ENCODE assay signal across 1 cellular context in genomic region chr17:74431568-74432483, GRCh38.
TF ChIP-seq lines count a peak whose summit lies in the region.

TSS of gene GPRC5C (plus strand) at chr17:74432088. CDS start at chr17:74439777, 7,689 bp downstream.

TF ChIP-seq in HCT116, 20 proteins besides CTCF, POLR2A, EP300 and RAD21 (continued from another document):
- TF ChIP-seq, protein P1, sequence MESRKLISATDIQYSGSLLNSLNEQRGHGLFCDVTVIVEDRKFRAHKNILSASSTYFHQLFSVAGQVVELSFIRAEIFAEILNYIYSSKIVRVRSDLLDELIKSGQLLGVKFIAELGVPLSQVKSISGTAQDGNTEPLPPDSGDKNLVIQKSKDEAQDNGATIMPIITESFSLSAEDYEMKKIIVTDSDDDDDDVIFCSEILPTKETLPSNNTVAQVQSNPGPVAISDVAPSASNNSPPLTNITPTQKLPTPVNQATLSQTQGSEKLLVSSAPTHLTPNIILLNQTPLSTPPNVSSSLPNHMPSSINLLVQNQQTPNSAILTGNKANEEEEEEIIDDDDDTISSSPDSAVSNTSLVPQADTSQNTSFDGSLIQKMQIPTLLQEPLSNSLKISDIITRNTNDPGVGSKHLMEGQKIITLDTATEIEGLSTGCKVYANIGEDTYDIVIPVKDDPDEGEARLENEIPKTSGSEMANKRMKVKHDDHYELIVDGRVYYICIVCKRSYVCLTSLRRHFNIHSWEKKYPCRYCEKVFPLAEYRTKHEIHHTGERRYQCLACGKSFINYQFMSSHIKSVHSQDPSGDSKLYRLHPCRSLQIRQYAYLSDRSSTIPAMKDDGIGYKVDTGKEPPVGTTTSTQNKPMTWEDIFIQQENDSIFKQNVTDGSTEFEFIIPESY (IDR thresholded peaks at IDR 0.05; ENCODE audit: extremely low read depth, insufficient replicate concordance, low read length) = peak; percentile 3
- TF ChIP-seq ELF1 (IDR thresholded peaks at IDR 0.05; ENCODE audit: borderline replicate concordance, low read depth) = no peak
- TF ChIP-seq POLR2AphosphoS5 (IDR thresholded peaks at IDR 0.05; ENCODE audit: low read depth, low read length) = peak; percentile 89
- TF ChIP-seq SRF (IDR thresholded peaks at IDR 0.05; ENCODE audit: low read depth) = no peak
- TF ChIP-seq, protein P2, sequence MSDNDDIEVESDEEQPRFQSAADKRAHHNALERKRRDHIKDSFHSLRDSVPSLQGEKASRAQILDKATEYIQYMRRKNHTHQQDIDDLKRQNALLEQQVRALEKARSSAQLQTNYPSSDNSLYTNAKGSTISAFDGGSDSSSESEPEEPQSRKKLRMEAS (IDR thresholded peaks at IDR 0.05) = peak; percentile 91
- 0 out of 2 replicates have a peak, but pooled peaks have one; percentile 27 for TF ChIP-seq CBX3 (IDR thresholded peaks at IDR 0.05; ENCODE audit: low read depth)
- no peak for TF ChIP-seq FOSL1 (IDR thresholded peaks at IDR 0.05; ENCODE audit: low read depth)
- peak; percentile 93 for TF ChIP-seq SIN3A (IDR thresholded peaks at IDR 0.05; ENCODE audit: low read depth)
